23 cellular contexts compared by ENCODE assay signal in genomic region chr11:107438148-107438547, GRCh38.
"Had no signal": no experiment of that assay in that cellular context is flagged by ENCODE, and none has a peak within 500 bp of the region (broad histone marks: within the 10 kb centered on the region; RNA-seq: fewer than 3 reads in every experiment).

No MANE protein-coding gene starts in this region.

- H3K27me3 ChIP-seq: heart right ventricle, neural progenitor cell, sigmoid colon, testis, uterus had no signal

- H3K4me2 ChIP-seq: neural progenitor cell had no signal

- H3K9me3 ChIP-seq: heart right ventricle, lower lobe of right lung, mucosa of descending colon, sigmoid colon, testis, uterus had no signal

- H3K4me3 Mint-ChIP-seq: activated CD4-positive, alpha-beta memory T cell treated with anti-CD3 and anti-CD28 coated beads, Interleukin-2, amount 10 ng/mL, durations not matched to agents 7 days and 5 days; activated CD4-positive, alpha-beta T cell treated with anti-CD3 and anti-CD28 coated beads, Interleukin-2, amount 10 ng/mL, durations not matched to agents 24 days and 14 days; activated naive CD8-positive, alpha-beta T cell treated with anti-CD3 and anti-CD28 coated beads, Interleukin-2, amount 50 U/mL, for 24 hours; neural progenitor cell had no signal

- H3K27ac ChIP-seq: heart right ventricle, lower lobe of right lung, neural progenitor cell, sigmoid colon, testis, uterus had no signal

- H3K9ac ChIP-seq: neural progenitor cell had no signal

- DNase-seq: activated CD4-positive, alpha-beta memory T cell treated with anti-CD3 and anti-CD28 coated beads, Interleukin-2, amount 10 ng/mL, durations not matched to agents 7 days and 5 days; activated CD4-positive, alpha-beta T cell treated with anti-CD3 and anti-CD28 coated beads, Interleukin-2, amount 10 ng/mL, durations not matched to agents 24 days and 14 days; activated effector memory CD4-positive, alpha-beta T cell treated with anti-CD3 and anti-CD28 coated beads, Interleukin-2, amount 50 U/mL, for 16 hours; activated naive CD4-positive, alpha-beta T cell treated with anti-CD3 and anti-CD28 coated beads, Interleukin-2, amount 50 U/mL, for 16 hours; activated naive CD8-positive, alpha-beta T cell treated with anti-CD3 and anti-CD28 coated beads, Interleukin-2, amount 50 U/mL, for 24 hours; activated T-cell treated with anti-CD3 and anti-CD28 coated beads for 4 hours; cerebellar nuclear complex; heart right ventricle; lower lobe of right lung; mesendoderm; mucosa of descending colon; posterior cingulate gyrus; sigmoid colon; stimulated activated CD4-positive, alpha-beta T cell treated with anti-CD3 and anti-CD28 coated beads, Interleukin-2, amount 100 ng/mL, for 48 hours; stimulated activated CD8-positive, alpha-beta memory T cell treated with anti-CD3 and anti-CD28 coated beads, Interleukin-4, amount 100 ng/mL, for 48 hours; stimulated activated naive CD4-positive, alpha-beta T cell; T1000; testis; trophoblast cell; uterus had no signal

- H3K4me3 ChIP-seq: heart right ventricle, lower lobe of right lung, mucosa of descending colon, neural progenitor cell, sigmoid colon, testis, uterus had no signal

- H3K4me1 Mint-ChIP-seq: activated CD4-positive, alpha-beta memory T cell treated with anti-CD3 and anti-CD28 coated beads, Interleukin-2, amount 10 ng/mL, durations not matched to agents 7 days and 5 days had no signal

- H2AFZ ChIP-seq: neural progenitor cell had no signal

- H3K27me3 Mint-ChIP-seq: activated CD4-positive, alpha-beta memory T cell treated with anti-CD3 and anti-CD28 coated beads, Interleukin-2, amount 10 ng/mL, durations not matched to agents 7 days and 5 days; activated CD4-positive, alpha-beta T cell treated with anti-CD3 and anti-CD28 coated beads, Interleukin-2, amount 10 ng/mL, durations not matched to agents 24 days and 14 days; activated naive CD8-positive, alpha-beta T cell treated with anti-CD3 and anti-CD28 coated beads, Interleukin-2, amount 50 U/mL, for 24 hours had no signal

- H3K4me1 ChIP-seq: lower lobe of right lung, neural progenitor cell, sigmoid colon, testis, uterus had no signal

- H3K36me3 ChIP-seq: uterus had no signal

- FAIRE-seq: keratinocyte had no signal

- ATAC-seq: activated CD4-positive, CD25-positive, alpha-beta regulatory T cell treated with anti-CD3 and anti-CD28 coated beads, Interleukin-2, amount 50 U/mL, for 24 hours; activated naive CD8-positive, alpha-beta T cell treated with anti-CD3 and anti-CD28 coated beads, Interleukin-2, amount 50 U/mL, for 24 hours; heart right ventricle; lower lobe of right lung; mucosa of descending colon had no signal

- H3K27ac Mint-ChIP-seq: activated CD4-positive, alpha-beta memory T cell treated with anti-CD3 and anti-CD28 coated beads, Interleukin-2, amount 10 ng/mL, durations not matched to agents 7 days and 5 days; activated CD4-positive, alpha-beta T cell treated with anti-CD3 and anti-CD28 coated beads, Interleukin-2, amount 10 ng/mL, durations not matched to agents 24 days and 14 days; activated naive CD8-positive, alpha-beta T cell treated with anti-CD3 and anti-CD28 coated beads, Interleukin-2, amount 50 U/mL, for 24 hours; neural progenitor cell had no signal

- H3K9me3 Mint-ChIP-seq: activated CD4-positive, alpha-beta memory T cell treated with anti-CD3 and anti-CD28 coated beads, Interleukin-2, amount 10 ng/mL, durations not matched to agents 7 days and 5 days; activated CD4-positive, alpha-beta T cell treated with anti-CD3 and anti-CD28 coated beads, Interleukin-2, amount 10 ng/mL, durations not matched to agents 24 days and 14 days; activated naive CD8-positive, alpha-beta T cell treated with anti-CD3 and anti-CD28 coated beads, Interleukin-2, amount 50 U/mL, for 24 hours; neural progenitor cell had no signal
